In genomic region chr4:84718699-84719098, GRCh38 we compare ENCODE assay signal across 18 cellular contexts.
DNase-seq lines count a peak whose midpoint lies in the region; ATAC-seq and TF ChIP-seq lines count a peak whose summit lies in the region.
"Had no signal": no experiment of that assay in that cellular context is flagged by ENCODE, and none has a peak within 500 bp of the region (broad histone marks: within the 10 kb centered on the region; RNA-seq: fewer than 3 reads in every experiment).

No MANE protein-coding gene starts in this region.

- H3K4me3 Mint-ChIP-seq in brain, result no peak overlapping the region
- H3K4me3 Mint-ChIP-seq in CD4-positive, alpha-beta memory T cell, result no peak overlapping the region
- H3K4me3 Mint-ChIP-seq: B cell had no signal

- H3K36me3 ChIP-seq in SK-N-SH (replicated peaks in 1 of 2; ENCODE audit: control insufficient read depth in 1 of 2, insufficient read depth in 2 of 2, low read length in 1 of 2) (peaks cover 44 to 51% of the 10 kb centered on the region in 2 experiments), heart right ventricle (peaks cover 0 to 100% (median 46%) of the 10 kb centered on the region in 9 donors), PC-3 (ENCODE audit: low read depth, low read length) (peaks cover 6% of the 10 kb centered on the region)
- H3K36me3 ChIP-seq in CD4-positive, alpha-beta memory T cell (ENCODE audit: insufficient read depth, low read length), result no peaks in the 10 kb centered on the region

- H3K9me3 ChIP-seq in SK-N-SH (no peaks in the 10 kb centered on the region; the same call in 1 of the 2 replicates), heart right ventricle (no peaks in the 10 kb centered on the region), PC-3 (ENCODE audit: low read length) (no peaks in the 10 kb centered on the region)
- no peaks in the 10 kb centered on the region for H3K9me3 ChIP-seq in CD4-positive, alpha-beta memory T cell (ENCODE audit: control insufficient read depth in 1 of 2, low read length in 2 of 2)
- H3K9me3 ChIP-seq: Caco-2 had no signal

- no peaks in the 10 kb centered on the region for H3K27me3 ChIP-seq in SK-N-SH (ENCODE audit: insufficient read depth)
- H3K27me3 ChIP-seq in heart right ventricle, result no peaks in the 10 kb centered on the region
- no peaks in the 10 kb centered on the region for H3K27me3 ChIP-seq in CD4-positive, alpha-beta memory T cell (ENCODE audit: insufficient read depth, low read length)
- H3K27me3 ChIP-seq in PC-3 (ENCODE audit: low read length), result no peaks in the 10 kb centered on the region

- H3K27me3 Mint-ChIP-seq in brain, result no peaks in the 10 kb centered on the region
- peaks cover 0 to 2% of the 10 kb centered on the region in 2 donors for H3K27me3 Mint-ChIP-seq in CD4-positive, alpha-beta memory T cell
- H3K27me3 Mint-ChIP-seq: B cell had no signal

- H3K36me3 Mint-ChIP-seq in brain, result peaks cover 79% of the 10 kb centered on the region
- H3K36me3 Mint-ChIP-seq in CD4-positive, alpha-beta memory T cell, result no peaks in the 10 kb centered on the region

- H4K20me1 ChIP-seq in SK-N-SH (ENCODE audit: insufficient read depth), result no peaks in the 10 kb centered on the region
- H4K20me1 ChIP-seq in PC-3 (ENCODE audit: low read length), result no peaks in the 10 kb centered on the region

- TF ChIP-seq EP300 in SK-N-SH (IDR thresholded peaks at IDR 0.05; ENCODE audit: borderline replicate concordance in 1 of 2, low read depth in 1 of 2, low read length in 1 of 2), result no peak

- 72% methylated on average over 2 of the region's 2 CpGs for WGBS in SK-N-SH (ENCODE audit: low lambda C conversion rate)
- 37 to 50% methylated on average over 2 of the region's 2 CpGs for WGBS in heart right ventricle, 2 donors

- H3K9ac ChIP-seq in SK-N-SH, result no peak overlapping the region
- no peak overlapping the region for H3K9ac ChIP-seq in PC-3 (ENCODE audit: low read length)

- no peaks in the 10 kb centered on the region for H3K4me1 Mint-ChIP-seq in brain
- H3K4me1 Mint-ChIP-seq in CD4-positive, alpha-beta memory T cell, result no peaks in the 10 kb centered on the region
- H3K4me1 Mint-ChIP-seq: B cell had no signal

- H3K4me3 ChIP-seq in SK-N-SH (ENCODE audit: low read depth in 2 of 2, low read length in 1 of 2), result no peak overlapping the region
- no peak overlapping the region for H3K4me3 ChIP-seq in heart right ventricle
- no peak overlapping the region for H3K4me3 ChIP-seq in CD4-positive, alpha-beta memory T cell (ENCODE audit: low read length in 2 of 2)
- H3K4me3 ChIP-seq in PC-3 (ENCODE audit: low read length), result no peak overlapping the region
- H3K4me3 ChIP-seq: PC-9 had no signal

- H3K4me1 ChIP-seq in SK-N-SH (ENCODE audit: control insufficient read depth in 1 of 2, insufficient read depth in 2 of 2, low read depth in 1 of 2, low read length in 1 of 2), result no peaks in the 10 kb centered on the region
- peaks cover 0 to 22% (median 8%) of the 10 kb centered on the region in 9 donors for H3K4me1 ChIP-seq in heart right ventricle
- H3K4me1 ChIP-seq in CD4-positive, alpha-beta memory T cell (ENCODE audit: insufficient read depth, low read length), result no peaks in the 10 kb centered on the region
- H3K4me1 ChIP-seq in PC-3 (ENCODE audit: insufficient read depth, low read length), result no peaks in the 10 kb centered on the region
- H3K4me1 ChIP-seq: Caco-2 had no signal

- H3K9me3 Mint-ChIP-seq in brain, result no peaks in the 10 kb centered on the region
- no peaks in the 10 kb centered on the region for H3K9me3 Mint-ChIP-seq in CD4-positive, alpha-beta memory T cell

- no peak for TF ChIP-seq RAD21 in SK-N-SH (IDR thresholded peaks at IDR 0.05; ENCODE audit: low read length)

- POLR2A ChIA-PET in SK-N-SH (lab: Yijun Ruan, JAX), result no interaction called here
- POLR2A ChIA-PET in CD4-positive, alpha-beta memory T cell (lab: Charles Lee; ENCODE audit: partially characterized antibody), result no interaction called here
- POLR2A ChIA-PET in PC-3 (lab: Charles Lee; ENCODE audit: unreplicated experiment), result no interaction called here

- intact Hi-C loops in heart right ventricle (cut with DNase I) (no loop called here), sciatic nerve (cut with DNase I) (no loop called here), PC-3 (cut with micrococcal nuclease) (no loop called here)
- intact Hi-C loops in CD4-positive, alpha-beta memory T cell (cut with micrococcal nuclease), result no loop called here

- CTCF ChIA-PET in SK-N-SH (lab: Yijun Ruan, JAX) (interaction anchor here (1.0 to 2.7 kb wide), 2 partner anchors 32 to 253 kb away, joined by 4 to 10 read pairs; no protein-coding TSS in a partner anchor), PC-3 (lab: Charles Lee) (no interaction called here)
- CTCF ChIA-PET in CD4-positive, alpha-beta memory T cell (lab: Charles Lee; ENCODE audit: partially characterized antibody), result no interaction called here

- H3K9me2 ChIP-seq in SK-N-SH (no peaks in the 10 kb centered on the region), PC-3 (replicated peaks; ENCODE audit: low read length) (no peaks in the 10 kb centered on the region)

- BruUV-seq in PC-3 (replicated peaks; lab: Mats Ljungman, UMichigan), result no TSS peak

- H3F3A ChIP-seq in SK-N-SH (replicated peaks; ENCODE audit: insufficient read depth) (peaks cover 4% of the 10 kb centered on the region), PC-3 (ENCODE audit: low read length, unreplicated experiment) (no peaks in the 10 kb centered on the region)

- no peak for DNase-seq in SK-N-SH
- DNase-seq in heart right ventricle, result peak in 1 of 2 donors; percentile 9
- no peak for DNase-seq in sciatic nerve (ENCODE audit: low spot score)
- no peak for DNase-seq in CD4-positive, alpha-beta memory T cell
- no peak for DNase-seq in PC-3
- DNase-seq: Caco-2, DMS153, Kasumi-1, MM.1S, NCI-H1092 treated with DMSO at 0.1 percent for 48 hours, NCI-H2081 treated with DMSO at 0.1 percent for 48 hours, NCI-H510A, NCI-H774, PC-9 had no signal

- H2AFZ ChIP-seq in SK-N-SH (ENCODE audit: low read depth) (no peak overlapping the region), PC-3 (ENCODE audit: low read length) (no peak overlapping the region)
- H2AFZ ChIP-seq: PC-9 had no signal

- H3K79me2 ChIP-seq in SK-N-SH (ENCODE audit: insufficient read depth), result no peaks in the 10 kb centered on the region
- H3K79me2 ChIP-seq in PC-3 (ENCODE audit: low read length), result no peaks in the 10 kb centered on the region

- H3K4me2 ChIP-seq in SK-N-SH, result no peak overlapping the region
- H3K4me2 ChIP-seq in PC-3 (ENCODE audit: low read length), result no peak overlapping the region
- H3K4me2 ChIP-seq: PC-9 had no signal

- peak overlapping the region in 3 of 5 experiments; percentile 27 to 74 (median 63) for H3K27ac Mint-ChIP-seq in brain
- H3K27ac Mint-ChIP-seq in CD4-positive, alpha-beta memory T cell, result no peak overlapping the region
- H3K27ac Mint-ChIP-seq: B cell had no signal

- TF ChIP-seq CTCF in SK-N-SH (IDR thresholded peaks at IDR 0.05), result no peak
- no peak for TF ChIP-seq CTCF in brain (conservative IDR thresholded peaks at IDR 0.05)
- no peak for TF ChIP-seq CTCF in heart right ventricle (IDR thresholded peaks at IDR 0.05)
- no peak for TF ChIP-seq CTCF in PC-3 (conservative IDR thresholded peaks at IDR 0.05; ENCODE audit: low read depth, low read length)

- ATAC-seq in SK-N-SH treated with all-trans-retinoic acid at 6 μM for 48 hours (peak; percentile 30; the same call in 2 of the 3 replicates), heart right ventricle (peak in 7 of 8 donors; percentile 42 to 82 (median 72)), sciatic nerve (peak; percentile 46), HG03139 (IDR thresholded peaks at IDR 0.05; ENCODE audit: unreplicated experiment) (no peak), PC-3 (no peak)

- H3K27ac ChIP-seq in SK-N-SH (ENCODE audit: low read depth in 2 of 2, low read length in 1 of 2), result no peak overlapping the region; a peak in 2 of 4 replicates
- peak overlapping the region in 1 of 10 donors; percentile 26 for H3K27ac ChIP-seq in heart right ventricle
- no peak overlapping the region for H3K27ac ChIP-seq in CD4-positive, alpha-beta memory T cell (ENCODE audit: low read depth, low read length)
- no peak overlapping the region for H3K27ac ChIP-seq in PC-3 (ENCODE audit: low read length)
- H3K27ac ChIP-seq: PC-9 had no signal

TF ChIP-seq in SK-N-SH treated with all-trans-retinoic acid at 6 μM for 48 hours, 23 proteins besides CTCF, POLR2A, EP300 and RAD21 (continues in another document):
- no peak for TF ChIP-seq BACH2 (CRISPR knock-in tag; IDR thresholded peaks at IDR 0.05; ENCODE audit: borderline replicate concordance)
- TF ChIP-seq ZFP3 (CRISPR knock-in tag; IDR thresholded peaks at IDR 0.05), result no peak
- no peak for TF ChIP-seq OSR1 (CRISPR knock-in tag; IDR thresholded peaks at IDR 0.05)

TF ChIP-seq in SK-N-SH, 30 proteins besides CTCF, POLR2A, EP300 and RAD21 (continues in another document):
- TF ChIP-seq NRF1 (IDR thresholded peaks at IDR 0.05; ENCODE audit: low read depth, low read length) (no peak), USF1 (IDR thresholded peaks at IDR 0.05; ENCODE audit: borderline replicate concordance, low read depth) (no peak), RCOR1 (IDR thresholded peaks at IDR 0.05; ENCODE audit: low read length) (no peak), IRF3 (IDR thresholded peaks at IDR 0.05; ENCODE audit: low read depth, low read length) (no peak), SMC3 (IDR thresholded peaks at IDR 0.05; ENCODE audit: low read depth, low read length) (no peak), POLR2AphosphoS5 (IDR thresholded peaks at IDR 0.05; ENCODE audit: low read depth, low read length) (no peak)
- TF ChIP-seq, protein P1, sequence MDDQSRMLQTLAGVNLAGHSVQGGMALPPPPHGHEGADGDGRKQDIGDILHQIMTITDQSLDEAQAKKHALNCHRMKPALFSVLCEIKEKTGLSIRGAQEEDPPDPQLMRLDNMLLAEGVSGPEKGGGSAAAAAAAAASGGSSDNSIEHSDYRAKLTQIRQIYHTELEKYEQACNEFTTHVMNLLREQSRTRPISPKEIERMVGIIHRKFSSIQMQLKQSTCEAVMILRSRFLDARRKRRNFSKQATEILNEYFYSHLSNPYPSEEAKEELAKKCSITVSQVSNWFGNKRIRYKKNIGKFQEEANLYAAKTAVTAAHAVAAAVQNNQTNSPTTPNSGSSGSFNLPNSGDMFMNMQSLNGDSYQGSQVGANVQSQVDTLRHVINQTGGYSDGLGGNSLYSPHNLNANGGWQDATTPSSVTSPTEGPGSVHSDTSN (IDR thresholded peaks at IDR 0.05), result no peak

Comparison
In these comparisons a context has a peak if more than half of its experiments do, and no peak if none do; other contexts are left out.
1. ATAC-seq: peak in SK-N-SH treated with all-trans-retinoic acid at 6 μM for 48 hours (single experiment), heart right ventricle (7 of 8) and sciatic nerve (single experiment); none in HG03139 (single experiment) and PC-3 (single experiment).
2. H3K27ac Mint-ChIP-seq: peak in brain (3 of 5); none in CD4-positive, alpha-beta memory T cell (0 of 7).